8 cellular contexts compared by ENCODE assay signal in genomic region chr11:88484873-88485621, GRCh38.
A peak's percentile ranks its signal among the peaks of the same experiment; 100 is the strongest.
DNase-seq lines count a peak whose midpoint lies in the region; ATAC-seq, FAIRE-seq and TF ChIP-seq lines count a peak whose summit lies in the region.

No MANE protein-coding gene starts in this region.

- no peak overlapping the region for H3K27ac Mint-ChIP-seq in T-cell
- no peak overlapping the region for H3K27ac Mint-ChIP-seq in naive thymus-derived CD8-positive, alpha-beta T cell

- H3K9me3 Mint-ChIP-seq in T-cell, result no peaks in the 10 kb centered on the region
- H3K9me3 Mint-ChIP-seq in naive thymus-derived CD8-positive, alpha-beta T cell, result no peaks in the 10 kb centered on the region

- CTCF ChIA-PET in T-cell (lab: Charles Lee), result interaction anchor here (0.6 to 0.9 kb wide), 4 partner anchors 12 to 108 kb away, joined by 3 read pairs; no protein-coding TSS in a partner anchor

- peak; percentile 46 for FAIRE-seq in HTR-8/SVneo (lab: Jason Lieb, UNC)

- ATAC-seq in GM21723 (IDR thresholded peaks at IDR 0.05; ENCODE audit: unreplicated experiment) (peak; percentile 88), T-cell (replicated peaks in 1 of 4) (peak; percentile 37 to 67 (median 52))
- ATAC-seq in naive thymus-derived CD8-positive, alpha-beta T cell, result peak; percentile 49 to 68

- DNase-seq in SIG-M5 treated with dmso at 0.1 percent for 504 hours (lab: John Stamatoyannopoulos, UW; ENCODE audit: unreplicated experiment) (peak; percentile 32), SIG-M5 (lab: John Stamatoyannopoulos, UW) (no peak), HTR-8/SVneo (ENCODE audit: insufficient read length, low spot score) (peak; percentile 14), T-cell (peak in 10 of 34 experiments; percentile 5 to 23 (median 10)), coronary artery (ENCODE audit: low spot score) (no peak), superior temporal gyrus (ENCODE audit: extremely low spot score) (no peak)
- DNase-seq in naive thymus-derived CD8-positive, alpha-beta T cell, result peak in 3 of 10 donors; percentile 26 to 29 (median 26)

- peaks cover 0 to 6% of the 10 kb centered on the region in 2 donors for H3K27me3 Mint-ChIP-seq in T-cell
- peaks cover 0 to 5% (median 0%) of the 10 kb centered on the region in 5 donors for H3K27me3 Mint-ChIP-seq in naive thymus-derived CD8-positive, alpha-beta T cell

- H3K36me3 Mint-ChIP-seq in T-cell, result no peaks in the 10 kb centered on the region
- H3K36me3 Mint-ChIP-seq in naive thymus-derived CD8-positive, alpha-beta T cell, result no peaks in the 10 kb centered on the region

- H3K27ac ChIP-seq in coronary artery, result no peak overlapping the region

- POLR2A ChIA-PET in T-cell (lab: Charles Lee), result no interaction called here
- POLR2A ChIA-PET in naive thymus-derived CD8-positive, alpha-beta T cell (lab: Charles Lee), result no interaction called here

- peak; percentile 33 for TF ChIP-seq CTCF in coronary artery (IDR thresholded peaks at IDR 0.05)

- H3K4me3 ChIP-seq in coronary artery, result no peak overlapping the region

- no peak overlapping the region for H3K4me3 Mint-ChIP-seq in T-cell
- H3K4me3 Mint-ChIP-seq in naive thymus-derived CD8-positive, alpha-beta T cell, result no peak overlapping the region

- peaks cover 0 to 2% (median 0%) of the 10 kb centered on the region in 3 donors for H3K4me1 Mint-ChIP-seq in T-cell
- peaks cover 0 to 5% (median 0%) of the 10 kb centered on the region in 4 donors for H3K4me1 Mint-ChIP-seq in naive thymus-derived CD8-positive, alpha-beta T cell

Comparison
In these comparisons a context has a peak if more than half of its experiments do, and no peak if none do; other contexts are left out.
1. DNase-seq: peak in SIG-M5 treated with dmso at 0.1 percent for 504 hours (single experiment) and HTR-8/SVneo (single experiment); none in SIG-M5 (single experiment), coronary artery (single experiment) and superior temporal gyrus (single experiment).
2. Peak in every context shown above with its lines, with median percentiles within 50 percentile points of each other: ATAC-seq.